1 cellular context compared by ENCODE assay signal in genomic region chr10:30509508-30509907, GRCh38.
TF ChIP-seq lines count a peak whose summit lies in the region.

No MANE protein-coding gene starts in this region.

TF ChIP-seq in GM12878, 131 proteins besides CTCF, POLR2A, EP300 and RAD21 (continued from another document):
- no peak for TF ChIP-seq CUX1 (IDR thresholded peaks at IDR 0.05; ENCODE audit: insufficient replicate concordance, low read depth, low read length)
- TF ChIP-seq EGR1 (IDR thresholded peaks at IDR 0.05; ENCODE audit: borderline replicate concordance in 1 of 2, low read depth in 2 of 2, low read length in 2 of 2), result no peak
- TF ChIP-seq NR2C1 (IDR thresholded peaks at IDR 0.05), result no peak
- TF ChIP-seq MAX (IDR thresholded peaks at IDR 0.05; ENCODE audit: low read depth, low read length), result no peak
